Comparison of ENCODE assay signal across 9 cellular contexts in the genomic region with DNA sequence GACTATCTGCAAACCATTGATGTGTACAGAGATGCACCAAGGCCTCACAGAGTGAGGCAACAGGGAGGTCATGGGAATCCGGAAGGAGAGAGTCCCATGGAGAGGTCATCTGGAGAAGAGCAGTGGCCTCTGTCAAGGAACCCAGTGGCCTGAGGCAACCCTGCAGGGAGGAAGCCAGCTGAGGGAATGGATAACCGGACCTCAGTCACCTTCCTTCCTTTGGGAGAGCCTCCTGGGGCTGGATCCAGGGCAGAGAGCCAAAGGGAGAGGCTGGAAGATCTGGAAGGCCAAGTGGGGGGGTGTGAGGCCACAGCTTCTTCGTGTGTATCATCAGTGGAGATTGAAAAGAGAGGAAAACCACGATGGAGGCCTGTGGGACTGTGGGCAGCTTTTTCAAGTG. TPM values are rescaled to one million over a fixed set of nuclear protein-coding genes. Genes with fewer than 3 reads are reported as not detected.
DNase-seq lines count a peak whose midpoint lies in the region; ATAC-seq, FAIRE-seq and TF ChIP-seq lines count a peak whose summit lies in the region.
"Had no signal": no experiment of that assay in that cellular context is flagged by ENCODE, and none has a peak within 500 bp of the region (broad histone marks: within the 10 kb centered on the region; RNA-seq: fewer than 3 reads in every experiment).

No MANE protein-coding gene starts in this region.

- H3K4me2 ChIP-seq in DOHH2 (ENCODE audit: low read length) (0 out of 2 replicates have a peak overlapping the region, but pooled peaks have one; percentile 8), endothelial cell of umbilical vein (ENCODE audit: insufficient read depth, low read length) (no peak overlapping the region)

- H3F3A ChIP-seq in DOHH2 (ENCODE audit: control insufficient read depth, insufficient read depth): no peaks in the 10 kb centered on the region

- H3K27ac ChIP-seq in DOHH2 (ENCODE audit: low read depth, low read length): no peak overlapping the region
- H3K27ac ChIP-seq in endothelial cell of umbilical vein (ENCODE audit: insufficient read depth, low read depth, low read length): peak overlapping the region; percentile 58
- H3K27ac ChIP-seq in neutrophil: peak overlapping the region; percentile 37

- dilution Hi-C loops in endothelial cell of umbilical vein (cut with MboI; ENCODE audit: extremely low pct_ligation_motif_present, low sequenced_read_pairs): no loop called here

- no peak for FAIRE-seq in endothelial cell of umbilical vein (lab: Jason Lieb, UNC)
- FAIRE-seq: GM12878 had no signal

- CTCF ChIA-PET in endothelial cell of umbilical vein (lab: Charles Lee): interaction anchor here (0.6 to 1.4 kb wide), 3 partner anchors 16 to 78 kb away, joined by 3 to 6 read pairs (median 4); no protein-coding TSS in a partner anchor

- intact Hi-C loops in endothelial cell of umbilical vein (cut with micrococcal nuclease): no loop called here

- H3K4me1 ChIP-seq in DOHH2 (ENCODE audit: control insufficient read depth, low read length) (peaks cover 38% of the 10 kb centered on the region), endothelial cell of umbilical vein (ENCODE audit: control insufficient read depth, extremely low read depth, insufficient read depth, low read length) (peaks cover 16% of the 10 kb centered on the region), neutrophil (ENCODE audit: control insufficient read depth in 1 of 2, insufficient read depth in 1 of 2, low read depth in 1 of 2, low read length in 1 of 2) (peaks cover 24 to 31% of the 10 kb centered on the region in 2 experiments)

- peak; percentile 73 for DNase-seq in M059J (ENCODE audit: low read depth)
- DNase-seq in endothelial cell of umbilical vein (ENCODE audit: low read depth, low spot score): peak; percentile 83
- no peak for DNase-seq in activated T-cell treated with anti-CD3 and anti-CD28 coated beads, Interleukin-2, amount 50 U/mL, for 48 hours
- DNase-seq: NCI-H524 had no signal

- no peak for ATAC-seq in HG03175 (IDR thresholded peaks at IDR 0.05; ENCODE audit: unreplicated experiment)
- no peak for ATAC-seq in GM19452 (IDR thresholded peaks at IDR 0.05; ENCODE audit: unreplicated experiment)

- BruUV-seq in endothelial cell of umbilical vein (replicated peaks; lab: Mats Ljungman, UMichigan): no TSS peak

- TF ChIP-seq CTCF in DOHH2 (IDR thresholded peaks at IDR 0.05; ENCODE audit: low read depth, low read length, poor library complexity, severe bottlenecking) (no peak), endothelial cell of umbilical vein (IDR thresholded peaks at IDR 0.05; ENCODE audit: extremely low read depth in 1 of 2, insufficient read depth in 1 of 2, low read depth in 1 of 2, low read length in 2 of 2) (no peak), neutrophil (IDR thresholded peaks at IDR 0.05) (no peak)

- POLR2A ChIA-PET in endothelial cell of umbilical vein (lab: Charles Lee): no interaction called here

- no peaks in the 10 kb centered on the region for H4K20me1 ChIP-seq in DOHH2 (ENCODE audit: control insufficient read depth, insufficient read depth, low read depth, low read length)
- no peaks in the 10 kb centered on the region for H4K20me1 ChIP-seq in endothelial cell of umbilical vein (replicated peaks; ENCODE audit: control insufficient read depth, extremely low read depth, insufficient read depth, low read length)

- H3K9me3 ChIP-seq in DOHH2 (ENCODE audit: control insufficient read depth, insufficient read depth, low read length): no peaks in the 10 kb centered on the region; the same call in 1 of the 2 replicates
- no peaks in the 10 kb centered on the region for H3K9me3 ChIP-seq in endothelial cell of umbilical vein (replicated peaks; ENCODE audit: control insufficient read depth, insufficient read depth, low read length)
- no peaks in the 10 kb centered on the region for H3K9me3 ChIP-seq in neutrophil

- no peaks in the 10 kb centered on the region for H3K9me1 ChIP-seq in endothelial cell of umbilical vein (replicated peaks; ENCODE audit: control insufficient read depth, extremely low read depth, insufficient read depth, low read length)

- H3K79me2 ChIP-seq in DOHH2 (ENCODE audit: control insufficient read depth, low read length) (no peaks in the 10 kb centered on the region), endothelial cell of umbilical vein (ENCODE audit: control insufficient read depth, insufficient read depth, low read length) (no peaks in the 10 kb centered on the region)

- no peak for TF ChIP-seq POLR2A in endothelial cell of umbilical vein (IDR thresholded peaks at IDR 0.05; ENCODE audit: low read depth, low read length)

- no peak overlapping the region for H3K4me3 ChIP-seq in DOHH2 (ENCODE audit: low read length)
- no peak overlapping the region for H3K4me3 ChIP-seq in endothelial cell of umbilical vein (replicated peaks in 1 of 3; ENCODE audit: insufficient read depth in 1 of 3, low read depth in 1 of 3, low read length in 3 of 3)
- H3K4me3 ChIP-seq in neutrophil (ENCODE audit: low read depth in 1 of 2, low read length in 1 of 2): no peak overlapping the region
- H3K4me3 ChIP-seq: GM12878 had no signal

- H3K36me3 ChIP-seq in DOHH2 (ENCODE audit: control insufficient read depth, low read length) (no peaks in the 10 kb centered on the region), endothelial cell of umbilical vein (ENCODE audit: control insufficient read depth in 2 of 2, extremely low read depth in 1 of 2, insufficient read depth in 2 of 2, low read length in 2 of 2) (no peaks in the 10 kb centered on the region), neutrophil (peaks cover 49% of the 10 kb centered on the region)

- H3K9me2 ChIP-seq in DOHH2 (replicated peaks; ENCODE audit: control insufficient read depth, low read length): no peaks in the 10 kb centered on the region

- H2AFZ ChIP-seq in endothelial cell of umbilical vein (ENCODE audit: low read depth, low read length): no peak overlapping the region

- H3K9ac ChIP-seq in endothelial cell of umbilical vein (replicated peaks; ENCODE audit: extremely low read depth, insufficient read depth, low read length): no peak overlapping the region

- no peaks in the 10 kb centered on the region for H3K27me3 ChIP-seq in DOHH2 (ENCODE audit: control insufficient read depth, low read length)
- no peaks in the 10 kb centered on the region for H3K27me3 ChIP-seq in endothelial cell of umbilical vein (ENCODE audit: control insufficient read depth in 2 of 2, insufficient read depth in 2 of 2, low read length in 2 of 2)
- H3K27me3 ChIP-seq in neutrophil: no peaks in the 10 kb centered on the region

TF ChIP-seq in endothelial cell of umbilical vein, 7 proteins besides CTCF, POLR2A, EP300 and RAD21:
- TF ChIP-seq POLR2AphosphoS5 (IDR thresholded peaks at IDR 0.05; ENCODE audit: insufficient read depth, low read depth, low read length) (peak; percentile 48), FOS (IDR thresholded peaks at IDR 0.05; ENCODE audit: borderline replicate concordance, insufficient read depth, low read length) (peak; percentile 57), GATA2 (IDR thresholded peaks at IDR 0.05; ENCODE audit: insufficient read depth, insufficient read length, low read depth, low read length) (peak; percentile 90), EZH2 (IDR thresholded peaks at IDR 0.05; ENCODE audit: borderline replicate concordance, low read depth, low read length, severe bottlenecking) (no peak)
- TF ChIP-seq, protein P1, sequence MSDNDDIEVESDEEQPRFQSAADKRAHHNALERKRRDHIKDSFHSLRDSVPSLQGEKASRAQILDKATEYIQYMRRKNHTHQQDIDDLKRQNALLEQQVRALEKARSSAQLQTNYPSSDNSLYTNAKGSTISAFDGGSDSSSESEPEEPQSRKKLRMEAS (IDR thresholded peaks at IDR 0.05; ENCODE audit: insufficient read depth, insufficient read length): no peak

RNA-seq across cellular contexts. Expression of gene CD38, which starts 24.3 kb away (rescaled TPM):
- total RNA-seq in M059J (2014; rRNA removed; shearing (Covaris generic)): 0.44 and 0.99 TPM in 2 replicates
- total RNA-seq in endothelial cell of umbilical vein: 0.31 TPM in 1 of 2 replicates, not detected in the other
- 0.11 and 0.14 TPM in 2 replicates for polyA plus RNA-seq in endothelial cell of umbilical vein
- polyA plus RNA-seq in endothelial cell of umbilical vein (2011; cell fraction: cytosol; rRNA removed): 0.08 and 0.09 TPM in 2 replicates
- 0.22 and 0.28 TPM in 2 replicates for polyA plus RNA-seq in endothelial cell of umbilical vein (2011; cell fraction: nucleus; rRNA removed)
- polyA plus RNA-seq in endothelial cell of umbilical vein (2012): not detected in 2 replicates
- polyA minus RNA-seq in endothelial cell of umbilical vein: 0.21 and 0.27 TPM in 2 replicates
- not detected for polyA minus RNA-seq in endothelial cell of umbilical vein (2011; cell fraction: cytosol; rRNA and poly(A)+ RNA removed)
- polyA minus RNA-seq in endothelial cell of umbilical vein (2011; cell fraction: nucleus; rRNA and poly(A)+ RNA removed): 0.05 TPM in 1 of 2 replicates, not detected in the other

RNA-seq across cellular contexts. Expression of gene BST1, which starts 50.9 kb away (rescaled TPM):
- 3.0 and 8.6 TPM in 2 replicates for total RNA-seq in M059J (2014; rRNA removed; shearing (Covaris generic))
- total RNA-seq in endothelial cell of umbilical vein: 6.6 and 10.7 TPM in 2 replicates
- polyA plus RNA-seq in endothelial cell of umbilical vein: 14.0 and 14.9 TPM in 2 replicates
- 12.9 and 13.9 TPM in 2 replicates for polyA plus RNA-seq in endothelial cell of umbilical vein (2011; cell fraction: cytosol; rRNA removed)
- 4.9 and 5.7 TPM in 2 replicates for polyA plus RNA-seq in endothelial cell of umbilical vein (2011; cell fraction: nucleus; rRNA removed)
- 16.0 and 18.3 TPM in 2 replicates for polyA plus RNA-seq in endothelial cell of umbilical vein (2012)
- polyA minus RNA-seq in endothelial cell of umbilical vein: 3.5 and 6.5 TPM in 2 replicates
- polyA minus RNA-seq in endothelial cell of umbilical vein (2011; cell fraction: cytosol; rRNA and poly(A)+ RNA removed): not detected
- polyA minus RNA-seq in endothelial cell of umbilical vein (2011; cell fraction: nucleus; rRNA and poly(A)+ RNA removed): 2.0 and 2.1 TPM in 2 replicates

Comparison
In these comparisons a context has a peak if more than half of its experiments do, and no peak if none do; other contexts are left out.
1. DNase-seq: peak in M059J (single experiment) and endothelial cell of umbilical vein (single experiment); none in activated T-cell treated with anti-CD3 and anti-CD28 coated beads, Interleukin-2, amount 50 U/mL, for 48 hours (0 of 2).